ENCODE assay signal across 7 cellular contexts in genomic region chr12:70403827-70404226, GRCh38.
"Had no signal": no experiment of that assay in that cellular context is flagged by ENCODE, and none has a peak within 500 bp of the region (broad histone marks: within the 10 kb centered on the region; RNA-seq: fewer than 3 reads in every experiment).

No MANE protein-coding gene starts in this region.

- DNase-seq: IMR-90, KBM-7, KG1 had no signal

- H3K27me3 Mint-ChIP-seq: IgD-negative memory B cell had no signal

- H3K27ac Mint-ChIP-seq: IgD-negative memory B cell had no signal

- H3K4me1 Mint-ChIP-seq: IgD-negative memory B cell had no signal

- H3K36me3 Mint-ChIP-seq: IgD-negative memory B cell had no signal

- FAIRE-seq: HTR-8/SVneo, K562 had no signal

- H3K4me3 ChIP-seq: K562 had no signal

- H3K4me3 Mint-ChIP-seq: IgD-negative memory B cell had no signal

- H3K27ac ChIP-seq: HL-60 had no signal

- H3K9me3 Mint-ChIP-seq: IgD-negative memory B cell had no signal

- ATAC-seq: K562 had no signal
